8 cellular contexts compared by ENCODE assay signal in genomic region chr10:43689955-43690771, GRCh38. TPM values are rescaled to one million over a fixed set of nuclear protein-coding genes. Genes with fewer than 3 reads are reported as not detected.
DNase-seq lines count a peak whose midpoint lies in the region; ATAC-seq and TF ChIP-seq lines count a peak whose summit lies in the region.

No MANE protein-coding gene starts in this region.

- DNase-seq in GM13977 (ENCODE audit: low spot score) (peak; percentile 95), NCI-H1092 (lab: John Stamatoyannopoulos, UW) (peak; percentile 8), cerebellar cortex (ENCODE audit: low spot score) (peak; percentile 71), kidney epithelial cell (ENCODE audit: low read depth) (no peak), NCI-H128 (lab: John Stamatoyannopoulos, UW; ENCODE audit: unreplicated experiment) (no peak)
- peak; percentile 70 to 77 for DNase-seq in activated CD4-positive, alpha-beta T cell treated with anti-CD3 and anti-CD28 coated beads for 24 hours (ENCODE audit: low read depth in 2 of 2)
- DNase-seq in stimulated activated CD4-positive, alpha-beta T cell treated with anti-CD3 and anti-CD28 coated beads, Interleukin-15, amount 100 ng/mL, for 1 hour (ENCODE audit: low read depth in 1 of 2, low spot score in 1 of 2): peak; percentile 66 to 82

- H3K4me3 ChIP-seq in kidney epithelial cell (ENCODE audit: low read depth, low read length): peak overlapping the region; percentile 38

- in situ Hi-C loops in GM13977 (cut with MboI; ENCODE audit: low pct_unique_long_range_greater_than_20kb, low sequenced_read_pairs, unreplicated experiment): loop anchor here (25.0 kb wide), 1 partner anchor 347 kb away; no protein-coding TSS in a partner anchor

- no peaks in the 10 kb centered on the region for H3K36me3 ChIP-seq in kidney epithelial cell (ENCODE audit: control insufficient read depth, insufficient read depth, low read length)

- peak; percentile 99 for TF ChIP-seq CTCF in GM13977 (IDR thresholded peaks at IDR 0.05; ENCODE audit: extremely low read depth, insufficient read depth, missing control alignments)
- TF ChIP-seq CTCF in kidney epithelial cell (IDR thresholded peaks at IDR 0.05; ENCODE audit: insufficient read depth, low read length, poor library complexity, severe bottlenecking): peak; percentile 54

- peak; percentile 99 for ATAC-seq in HG02678 (IDR thresholded peaks at IDR 0.05; ENCODE audit: unreplicated experiment)

- peaks cover 13% of the 10 kb centered on the region for H3K27me3 ChIP-seq in kidney epithelial cell (ENCODE audit: control insufficient read depth, insufficient read depth, low read length)

RNA-seq across cellular contexts. Expression of gene ZNF32, which starts 41.5 kb away (rescaled TPM):
- 40.3 and 52.1 TPM in 2 replicates for total RNA-seq in kidney epithelial cell

Comparison
In these comparisons a context has a peak if more than half of its experiments do, and no peak if none do; other contexts are left out.
1. DNase-seq: peak in GM13977 (single experiment), NCI-H1092 (single experiment), activated CD4-positive, alpha-beta T cell treated with anti-CD3 and anti-CD28 coated beads for 24 hours (2 of 2), cerebellar cortex (single experiment) and stimulated activated CD4-positive, alpha-beta T cell treated with anti-CD3 and anti-CD28 coated beads, Interleukin-15, amount 100 ng/mL, for 1 hour (2 of 2); none in kidney epithelial cell (single experiment) and NCI-H128 (single experiment).